23 cellular contexts compared by ENCODE assay signal in the genomic region with DNA sequence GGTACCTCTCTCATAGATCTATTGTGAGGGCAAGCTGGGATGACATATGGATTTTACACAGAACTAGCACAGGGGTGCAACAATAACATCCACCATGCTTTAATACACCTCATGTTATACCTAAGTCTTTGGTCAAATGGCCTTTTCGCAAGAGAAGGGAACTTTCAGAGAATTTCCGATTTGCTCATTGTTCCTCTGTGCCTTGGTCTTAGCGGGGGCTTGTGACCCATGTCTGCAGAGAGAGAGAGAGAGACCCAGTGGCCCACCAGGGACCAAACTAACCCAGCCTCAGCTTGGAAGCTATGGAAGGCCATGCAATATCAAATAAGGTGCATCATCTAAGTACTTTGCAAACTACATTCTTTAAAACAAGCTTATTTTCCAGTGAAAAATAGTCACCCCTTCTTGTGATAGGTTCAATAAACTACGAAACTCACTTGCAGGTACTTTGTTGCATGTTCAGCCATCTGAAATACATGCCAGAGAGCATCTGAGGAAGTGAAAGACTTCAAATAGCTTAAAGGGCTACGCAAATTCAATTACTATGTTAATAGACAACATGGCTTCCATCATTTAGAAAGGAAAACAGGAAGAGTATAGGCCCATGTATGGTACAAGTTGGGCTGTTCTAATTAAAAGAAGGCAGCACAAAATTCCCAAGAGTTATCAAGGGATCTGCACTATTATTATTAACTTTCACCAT.
DNase-seq lines count a peak whose midpoint lies in the region; ATAC-seq and TF ChIP-seq lines count a peak whose summit lies in the region.
"Had no signal": no experiment of that assay in that cellular context is flagged by ENCODE, and none has a peak within 500 bp of the region (broad histone marks: within the 10 kb centered on the region; RNA-seq: fewer than 3 reads in every experiment).

No MANE protein-coding gene starts in this region.

- peaks cover 6% of the 10 kb centered on the region; the same call in 1 of the 2 replicates for H3K79me2 ChIP-seq in Karpas-422 (ENCODE audit: low read length)

- no peaks in the 10 kb centered on the region for H3K9me3 ChIP-seq in Karpas-422 (ENCODE audit: low read length)
- no peaks in the 10 kb centered on the region for H3K9me3 ChIP-seq in aorta (ENCODE audit: control insufficient read depth, low read length)

- no peak for TF ChIP-seq CTCF in brain (conservative IDR thresholded peaks at IDR 0.05)
- TF ChIP-seq CTCF in CD14-positive monocyte (IDR thresholded peaks at IDR 0.05) = no peak

- peaks cover 42% of the 10 kb centered on the region for H3K36me3 ChIP-seq in Karpas-422 (ENCODE audit: insufficient read depth, low read length)
- no peaks in the 10 kb centered on the region for H3K36me3 ChIP-seq in aorta (ENCODE audit: control insufficient read depth in 1 of 2, insufficient read depth in 2 of 2, low read length in 1 of 2)

- H3K9ac ChIP-seq in Karpas-422 (ENCODE audit: low read length) = no peak overlapping the region

- peak overlapping the region; percentile 10; the same call in 1 of the 2 replicates for H3K27ac ChIP-seq in Karpas-422 (ENCODE audit: low read length)
- no peak overlapping the region for H3K27ac ChIP-seq in aorta (ENCODE audit: low read depth in 1 of 2, low read length in 2 of 2)
- H3K27ac ChIP-seq: C4-2B, RWPE1 had no signal

- no peak for DNase-seq in Karpas-422
- peak; percentile 13 for DNase-seq in sciatic nerve (ENCODE audit: low spot score)
- DNase-seq in aorta = peak; percentile 8 to 9
- no peak for DNase-seq in NCI-H748 treated with DMSO at 0.1 percent for 48 hours (lab: John Stamatoyannopoulos, UW)
- DNase-seq in CD14-positive monocyte (ENCODE audit: low spot score) = no peak
- DNase-seq: CD8-positive, alpha-beta memory T cell; DND-41; H9; Kasumi-1; NCI-H1092 treated with DMSO at 0.1 percent for 48 hours; NCI-H1436; NCI-H187 treated with DMSO at 0.1 percent for 48 hours; NCI-H2171 treated with DMSO at 0.1 percent for 48 hours; NCI-H524 treated with DMSO at 0.1 percent for 48 hours; NCI-H82; SHP77 had no signal

- 95 to 96% methylated on average over 5 of the region's 5 CpGs for WGBS in aorta, 2 donors

- peaks cover 11% of the 10 kb centered on the region for H3K36me3 Mint-ChIP-seq in brain
- H3K36me3 Mint-ChIP-seq in CD14-positive monocyte = no peaks in the 10 kb centered on the region
- H3K36me3 Mint-ChIP-seq: CD8-positive, alpha-beta memory T cell had no signal

- H3K27ac Mint-ChIP-seq in brain (peak overlapping the region; percentile 21 to 95 (median 79)), CD14-positive monocyte (no peak overlapping the region)
- H3K27ac Mint-ChIP-seq: GM23338, H9 had no signal

- H3K4me3 Mint-ChIP-seq in brain (no peak overlapping the region), CD14-positive monocyte (no peak overlapping the region)
- H3K4me3 Mint-ChIP-seq: CD8-positive, alpha-beta memory T cell; GM23338; H9 had no signal

- H3K27me3 ChIP-seq in Karpas-422 (ENCODE audit: low read length) (no peaks in the 10 kb centered on the region), aorta (ENCODE audit: control insufficient read depth in 1 of 2, insufficient read depth in 2 of 2, low read length in 1 of 2) (no peaks in the 10 kb centered on the region)

- peaks cover 0 to 5% (median 0%) of the 10 kb centered on the region in 5 experiments for H3K9me3 Mint-ChIP-seq in brain
- no peaks in the 10 kb centered on the region for H3K9me3 Mint-ChIP-seq in CD14-positive monocyte
- H3K9me3 Mint-ChIP-seq: CD8-positive, alpha-beta memory T cell; GM23338; H9 had no signal

- H3K4me1 ChIP-seq in Karpas-422 (ENCODE audit: low read length) = peaks cover 12% of the 10 kb centered on the region
- H3K4me1 ChIP-seq in aorta (ENCODE audit: control insufficient read depth in 1 of 2, insufficient read depth in 2 of 2, low read length in 2 of 2) = no peaks in the 10 kb centered on the region

- peaks cover 55% of the 10 kb centered on the region for H3K4me1 Mint-ChIP-seq in brain
- H3K4me1 Mint-ChIP-seq in CD14-positive monocyte = no peaks in the 10 kb centered on the region
- H3K4me1 Mint-ChIP-seq: CD8-positive, alpha-beta memory T cell had no signal

- ATAC-seq in sciatic nerve (no peak), aorta (ENCODE audit: low FRiP score) (no peak), GM19328 (IDR thresholded peaks at IDR 0.05; ENCODE audit: unreplicated experiment) (no peak)
- ATAC-seq: GM23338, HepG2, Panc1 had no signal

- H3K4me3 ChIP-seq in Karpas-422 (ENCODE audit: low read length) = no peak overlapping the region
- no peak overlapping the region for H3K4me3 ChIP-seq in aorta (ENCODE audit: low read length in 2 of 2)
- H3K4me3 ChIP-seq: GM23338 had no signal

- H2AFZ ChIP-seq in Karpas-422 (ENCODE audit: low read length) = no peak overlapping the region
- H2AFZ ChIP-seq: GM23338 had no signal

- no peak overlapping the region for H3K4me2 ChIP-seq in Karpas-422 (ENCODE audit: low read depth, low read length, poor library complexity, severe bottlenecking)
- H3K4me2 ChIP-seq: GM23338 had no signal

- H3K9me2 ChIP-seq in Karpas-422 (replicated peaks; ENCODE audit: insufficient read depth, low read length) = no peaks in the 10 kb centered on the region

- H4K20me1 ChIP-seq in Karpas-422 (ENCODE audit: insufficient read depth, low read depth, low read length) = no peaks in the 10 kb centered on the region

- H3K27me3 Mint-ChIP-seq in brain = peaks cover 3% of the 10 kb centered on the region
- H3K27me3 Mint-ChIP-seq in CD14-positive monocyte (ENCODE audit: low read depth in 3 of 3) = peaks cover 9 to 14% (median 12%) of the 10 kb centered on the region in 3 donors

- intact Hi-C loops in sciatic nerve (cut with DNase I) (no loop called here), aorta (cut with DNase I) (loop anchor here in 1 of 2 donors (10.0 kb wide), 1 partner anchor 105 kb away; no protein-coding TSS in a partner anchor), CD14-positive monocyte (cut with micrococcal nuclease) (loop anchor here in 1 of 2 donors (10.0 kb wide), 1 partner anchor 115 kb away; no protein-coding TSS in a partner anchor)

Comparison
In these comparisons a context has a peak if more than half of its experiments do, and no peak if none do; other contexts are left out.
1. DNase-seq: peak in sciatic nerve (single experiment) and aorta (2 of 2); none in Karpas-422 (single experiment), NCI-H748 treated with DMSO at 0.1 percent for 48 hours (single experiment) and CD14-positive monocyte (single experiment).
2. H3K27ac Mint-ChIP-seq: peak in brain (5 of 5); none in CD14-positive monocyte (0 of 7).